ENCODE assay signal across 30 cellular contexts in the genomic region with DNA sequence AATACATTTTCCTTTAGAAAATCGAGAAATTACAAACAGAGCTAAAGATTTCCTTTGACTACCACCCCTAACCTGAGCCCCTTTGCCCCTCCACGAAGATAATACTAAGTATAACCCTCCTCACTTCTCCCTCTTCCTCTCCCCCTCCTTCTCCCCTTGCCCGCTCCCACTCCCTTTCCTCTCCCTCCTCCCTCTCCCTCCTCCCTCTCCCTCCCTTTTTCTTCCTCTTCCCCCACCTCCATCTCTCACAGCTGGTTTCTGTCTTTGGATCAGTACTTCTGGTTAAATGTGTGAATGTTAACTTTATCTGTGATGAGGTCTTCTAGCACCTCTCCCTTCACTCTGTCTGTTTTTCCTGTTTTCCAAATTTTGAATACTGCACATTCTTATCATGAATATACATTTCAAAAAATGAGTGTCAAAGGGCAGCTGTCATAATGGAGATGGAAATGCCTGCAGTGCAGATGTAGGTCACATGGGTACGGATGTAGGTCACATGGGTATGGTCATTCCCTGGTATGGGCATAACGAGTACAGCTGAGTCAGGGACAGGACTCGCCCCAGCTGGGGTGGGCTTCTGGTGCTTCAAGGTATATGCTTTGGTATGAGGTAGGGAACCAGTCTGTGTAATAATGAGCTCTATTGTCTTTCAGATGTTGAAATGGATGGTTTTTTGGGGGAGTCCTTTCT. TPM values are rescaled to one million over a fixed set of nuclear protein-coding genes. Genes with fewer than 3 reads are reported as not detected.
DNase-seq lines count a peak whose midpoint lies in the region; ATAC-seq, FAIRE-seq and TF ChIP-seq lines count a peak whose summit lies in the region.
"Had no signal": no experiment of that assay in that cellular context is flagged by ENCODE, and none has a peak within 500 bp of the region (broad histone marks: within the 10 kb centered on the region; RNA-seq: fewer than 3 reads in every experiment).

No MANE protein-coding gene starts in this region.

- WGBS in K562 (ENCODE audit: insufficient coverage, low coverage, missing lambda C conversion rate) = 18% methylated on average over 6 of the region's 6 CpGs
- 60 to 69% methylated on average over 4 to 6 of the region's 6 CpGs for WGBS in esophagus squamous epithelium, 2 donors

- H3K27ac ChIP-seq in CD4-positive, CD25-positive, alpha-beta regulatory T cell (ENCODE audit: insufficient read depth, low read length, poor library complexity, severe bottlenecking) = no peak overlapping the region
- no peak overlapping the region for H3K27ac ChIP-seq in GM23338 (ENCODE audit: low read depth)
- no peak overlapping the region for H3K27ac ChIP-seq in K562 (ENCODE audit: extremely low read depth, low read depth, low read length)
- no peak overlapping the region for H3K27ac ChIP-seq in esophagus squamous epithelium
- H3K27ac ChIP-seq: epithelial cell of prostate, lower lobe of right lung, testis, VCaP had no signal

- H3K27ac Mint-ChIP-seq in CD4-positive, CD25-positive, alpha-beta regulatory T cell = peak overlapping the region; percentile 42 to 57 (median 45)
- H3K27ac Mint-ChIP-seq in GM23338 = peak overlapping the region; percentile 50; the same call in 1 of the 2 replicates
- peak overlapping the region; percentile 9 to 45 for H3K27ac Mint-ChIP-seq in natural killer cell treated with Interleukin-12 subunit alpha and Interleukin-12 subunit beta and Interleukin-15 and Interleukin-18, amount 100 ng/mL, for 72 hours
- H3K27ac Mint-ChIP-seq: activated CD4-positive, alpha-beta T cell treated with anti-CD3 and anti-CD28 coated beads, Interleukin-2, amount 10 ng/mL, durations not matched to agents 24 days and 14 days; activated T-helper 1 cell treated with anti-CD3 and anti-CD28 coated beads, Interleukin-12 subunit alpha, Interleukin-12 subunit beta, Interleukin-2, Interleukin-4 antibody, amounts not matched to agents 30 ng/mL and 10 ng/mL and 1 ng/mL, durations not matched to agents 14 hours and 24 hours and 36 hours had no signal

- in situ Hi-C loops in K562 (cut with MboI) = no loop called here

- H3K4me1 ChIP-seq in CD4-positive, CD25-positive, alpha-beta regulatory T cell (ENCODE audit: control insufficient read depth, insufficient read depth, low read length, poor library complexity, severe bottlenecking) = no peaks in the 10 kb centered on the region
- H3K4me1 ChIP-seq in GM23338 (ENCODE audit: insufficient read depth) = 0 out of 2 replicates have a peak, but pooled peaks cover 4% of the 10 kb centered on the region
- no peaks in the 10 kb centered on the region for H3K4me1 ChIP-seq in K562 (replicated peaks in 1 of 2; ENCODE audit: control insufficient read depth in 2 of 2, insufficient read depth in 2 of 2, low read length in 2 of 2)
- H3K4me1 ChIP-seq in esophagus squamous epithelium = no peaks in the 10 kb centered on the region
- H3K4me1 ChIP-seq: lower lobe of right lung, testis had no signal

- H3K9me3 Mint-ChIP-seq in CD4-positive, CD25-positive, alpha-beta regulatory T cell = peaks cover 0 to 2% (median 0%) of the 10 kb centered on the region in 7 donors
- no peaks in the 10 kb centered on the region for H3K9me3 Mint-ChIP-seq in GM23338
- no peaks in the 10 kb centered on the region for H3K9me3 Mint-ChIP-seq in natural killer cell treated with Interleukin-12 subunit alpha and Interleukin-12 subunit beta and Interleukin-15 and Interleukin-18, amount 100 ng/mL, for 72 hours
- H3K9me3 Mint-ChIP-seq: activated CD4-positive, alpha-beta T cell treated with anti-CD3 and anti-CD28 coated beads, Interleukin-2, amount 10 ng/mL, durations not matched to agents 24 days and 14 days; activated T-helper 1 cell treated with anti-CD3 and anti-CD28 coated beads, Interleukin-12 subunit alpha, Interleukin-12 subunit beta, Interleukin-2, Interleukin-4 antibody, amounts not matched to agents 30 ng/mL and 10 ng/mL and 1 ng/mL, durations not matched to agents 14 hours and 24 hours and 36 hours had no signal

- no peak for DNase-seq in CD4-positive, CD25-positive, alpha-beta regulatory T cell
- DNase-seq in GM23338 (ENCODE audit: low spot score) (peak; percentile 3), K562 (ENCODE audit: extremely low read depth in 1 of 4, low spot score in 3 of 4) (no peak), esophagus squamous epithelium (lab: John Stamatoyannopoulos, UW) (no peak), AG08396 (ENCODE audit: low spot score) (no peak), COR-L47 (lab: John Stamatoyannopoulos, UW) (no peak)
- DNase-seq in natural killer cell treated with Interleukin-12 subunit alpha and Interleukin-12 subunit beta and Interleukin-15 and Interleukin-18, amount 100 ng/mL, for 72 hours (ENCODE audit: low spot score) = no peak
- DNase-seq: activated CD4-positive, alpha-beta T cell treated with anti-CD3 and anti-CD28 coated beads, Interleukin-2, amount 10 ng/mL, durations not matched to agents 24 days and 14 days; glutamatergic neuron; kidney; lower lobe of right lung; NCI-H1048; NCI-H1694 treated with DMSO at 0.1 percent for 48 hours; NCI-H2171 treated with DMSO at 0.1 percent for 48 hours; NCI-H524 treated with DMSO at 0.1 percent for 48 hours; NK-92 treated with Interleukin-12 subunit alpha and Interleukin-12 subunit beta, amount 100 ng/mL, for 24 hours; PC-3; right cardiac atrium; stimulated activated CD4-positive, alpha-beta T cell treated with anti-CD3 and anti-CD28 coated beads, Interleukin-4, amount 100 ng/mL, for 4 hours; stimulated activated naive CD4-positive, alpha-beta T cell; testis had no signal

- no peak overlapping the region for H3K4me3 ChIP-seq in CD4-positive, CD25-positive, alpha-beta regulatory T cell (ENCODE audit: low read depth, low read length)
- no peak overlapping the region for H3K4me3 ChIP-seq in GM23338
- no peak overlapping the region for H3K4me3 ChIP-seq in K562
- no peak overlapping the region for H3K4me3 ChIP-seq in esophagus squamous epithelium
- H3K4me3 ChIP-seq: lower lobe of right lung, testis had no signal

- no peaks in the 10 kb centered on the region for H3K27me3 Mint-ChIP-seq in CD4-positive, CD25-positive, alpha-beta regulatory T cell
- peaks cover 2% of the 10 kb centered on the region for H3K27me3 Mint-ChIP-seq in GM23338 (ENCODE audit: insufficient read depth, low read depth, poor library complexity)
- H3K27me3 Mint-ChIP-seq in natural killer cell treated with Interleukin-12 subunit alpha and Interleukin-12 subunit beta and Interleukin-15 and Interleukin-18, amount 100 ng/mL, for 72 hours = no peaks in the 10 kb centered on the region
- H3K27me3 Mint-ChIP-seq: activated CD4-positive, alpha-beta T cell treated with anti-CD3 and anti-CD28 coated beads, Interleukin-2, amount 10 ng/mL, durations not matched to agents 24 days and 14 days had no signal

- H3K36me3 Mint-ChIP-seq in CD4-positive, CD25-positive, alpha-beta regulatory T cell = peaks cover 57% of the 10 kb centered on the region
- peaks cover 16% of the 10 kb centered on the region for H3K36me3 Mint-ChIP-seq in GM23338 (ENCODE audit: low read depth)
- H3K36me3 Mint-ChIP-seq in natural killer cell treated with Interleukin-12 subunit alpha and Interleukin-12 subunit beta and Interleukin-15 and Interleukin-18, amount 100 ng/mL, for 72 hours = peaks cover 17% of the 10 kb centered on the region

- no peak overlapping the region for H3K4me2 ChIP-seq in GM23338
- H3K4me2 ChIP-seq in K562 (ENCODE audit: insufficient read depth, low read length) = no peak overlapping the region

- H3K36me3 ChIP-seq in CD4-positive, CD25-positive, alpha-beta regulatory T cell (ENCODE audit: control insufficient read depth, insufficient read depth, low read length) = peaks cover 82% of the 10 kb centered on the region
- H3K36me3 ChIP-seq in GM23338 (ENCODE audit: insufficient read depth) = no peaks in the 10 kb centered on the region
- peaks cover 3% of the 10 kb centered on the region; the same call in 1 of the 3 replicates for H3K36me3 ChIP-seq in K562 (ENCODE audit: control insufficient read depth, insufficient read depth, low read length)
- peaks cover 0 to 17% (median 0%) of the 10 kb centered on the region in 3 donors for H3K36me3 ChIP-seq in esophagus squamous epithelium

- TF ChIP-seq POLR2A in K562 (conservative IDR thresholded peaks at IDR 0.05) (no peak), esophagus squamous epithelium (IDR thresholded peaks at IDR 0.05) (no peak)

- POLR2A ChIA-PET in K562 (lab: Yijun Ruan, JAX) = interaction anchor here (0.6 kb wide), 1 partner anchor 8 kb away, joined by 3 read pairs; no protein-coding TSS in a partner anchor

- no peak for ATAC-seq in CD4-positive, CD25-positive, alpha-beta regulatory T cell (ENCODE audit: low read depth in 2 of 2)
- ATAC-seq in GM23338 = no peak
- no peak for ATAC-seq in K562
- ATAC-seq in natural killer cell treated with Interleukin-12 subunit alpha and Interleukin-12 subunit beta and Interleukin-15 and Interleukin-18, amount 100 ng/mL, for 72 hours = no peak
- ATAC-seq: lower lobe of right lung, PC-3, right cardiac atrium, Right ventricle myocardium inferior, SK-N-SH treated with all-trans-retinoic acid at 6 μM for 48 hours had no signal

- no peaks in the 10 kb centered on the region for H3K9me1 ChIP-seq in K562 (ENCODE audit: control insufficient read depth, insufficient read depth, low read length)

- no peaks in the 10 kb centered on the region for H3K9me3 ChIP-seq in CD4-positive, CD25-positive, alpha-beta regulatory T cell (ENCODE audit: control insufficient read depth in 2 of 2, low read length in 2 of 2)
- H3K9me3 ChIP-seq in K562 (replicated peaks; ENCODE audit: control insufficient read depth, insufficient read depth, low read depth, low read length) (no peaks in the 10 kb centered on the region), esophagus squamous epithelium (no peaks in the 10 kb centered on the region)
- H3K9me3 ChIP-seq: lower lobe of right lung, testis had no signal

- H2AFZ ChIP-seq in GM23338 (no peak overlapping the region), K562 (ENCODE audit: low read depth, low read length) (no peak overlapping the region)

- intact Hi-C loops in K562 (cut with micrococcal nuclease) (no loop called here), esophagus squamous epithelium (cut with DNase I) (no loop called here)

- peaks cover 6% of the 10 kb centered on the region; the same call in 1 of the 2 replicates for H4K20me1 ChIP-seq in GM23338 (replicated peaks; ENCODE audit: insufficient read depth)
- no peaks in the 10 kb centered on the region for H4K20me1 ChIP-seq in K562 (replicated peaks; ENCODE audit: control insufficient read depth, insufficient read depth, low read length)

- no TSS peak for BruUV-seq in K562 (replicated peaks; lab: Mats Ljungman, UMichigan)

- no peak for FAIRE-seq in K562 (lab: Jason Lieb, UNC)
- FAIRE-seq: kidney, urothelium cell line had no signal

- H3F3A ChIP-seq in GM23338 (replicated peaks; ENCODE audit: low read depth) = no peaks in the 10 kb centered on the region

- no peak for TF ChIP-seq CTCF in GM23338 (conservative IDR thresholded peaks at IDR 0.05; ENCODE audit: low read depth in 2 of 2)
- no peak for TF ChIP-seq CTCF in K562 (IDR thresholded peaks at IDR 0.05 in 2 of 3, conservative IDR thresholded peaks at IDR 0.05 in 1 of 3; ENCODE audit: insufficient read depth in 2 of 3, low read depth in 1 of 3, low read length in 3 of 3)
- no peak for TF ChIP-seq CTCF in esophagus squamous epithelium (IDR thresholded peaks at IDR 0.05)

- no peak for TF ChIP-seq EP300 in K562 (IDR thresholded peaks at IDR 0.05; ENCODE audit: low read length)

- no peaks in the 10 kb centered on the region for H3K27me3 ChIP-seq in CD4-positive, CD25-positive, alpha-beta regulatory T cell (ENCODE audit: control insufficient read depth, insufficient read depth, low read length)
- H3K27me3 ChIP-seq in GM23338 (ENCODE audit: insufficient read depth) (no peaks in the 10 kb centered on the region), K562 (ENCODE audit: control insufficient read depth in 2 of 2, insufficient read depth in 2 of 2, low read length in 2 of 2) (no peaks in the 10 kb centered on the region), esophagus squamous epithelium (no peaks in the 10 kb centered on the region)
- H3K27me3 ChIP-seq: testis had no signal

- no peak overlapping the region for H3K9ac ChIP-seq in K562 (ENCODE audit: insufficient read depth in 1 of 2, low read depth in 2 of 2, low read length in 2 of 2)

- no peaks in the 10 kb centered on the region for H3K9me2 ChIP-seq in GM23338 (ENCODE audit: insufficient read depth)

- H3K79me2 ChIP-seq in GM23338 (replicated peaks; ENCODE audit: insufficient read depth) (no peaks in the 10 kb centered on the region), K562 (ENCODE audit: control insufficient read depth, insufficient read depth, low read length) (no peaks in the 10 kb centered on the region)

- H3K4me3 Mint-ChIP-seq in CD4-positive, CD25-positive, alpha-beta regulatory T cell = no peak overlapping the region
- no peak overlapping the region for H3K4me3 Mint-ChIP-seq in GM23338
- H3K4me3 Mint-ChIP-seq in natural killer cell treated with Interleukin-12 subunit alpha and Interleukin-12 subunit beta and Interleukin-15 and Interleukin-18, amount 100 ng/mL, for 72 hours = no peak overlapping the region
- H3K4me3 Mint-ChIP-seq: activated CD4-positive, alpha-beta T cell treated with anti-CD3 and anti-CD28 coated beads, Interleukin-2, amount 10 ng/mL, durations not matched to agents 24 days and 14 days; activated T-helper 1 cell treated with anti-CD3 and anti-CD28 coated beads, Interleukin-12 subunit alpha, Interleukin-12 subunit beta, Interleukin-2, Interleukin-4 antibody, amounts not matched to agents 30 ng/mL and 10 ng/mL and 1 ng/mL, durations not matched to agents 14 hours and 24 hours and 36 hours had no signal

- H3K4me1 Mint-ChIP-seq in CD4-positive, CD25-positive, alpha-beta regulatory T cell = peaks cover 0 to 6% (median 3%) of the 10 kb centered on the region in 4 donors
- peaks cover 8% of the 10 kb centered on the region; the same call in 1 of the 3 replicates for H3K4me1 Mint-ChIP-seq in GM23338
- H3K4me1 Mint-ChIP-seq in natural killer cell treated with Interleukin-12 subunit alpha and Interleukin-12 subunit beta and Interleukin-15 and Interleukin-18, amount 100 ng/mL, for 72 hours (ENCODE audit: low read depth in 2 of 2) = peaks cover 6 to 8% of the 10 kb centered on the region in 2 donors

- no peak for TF ChIP-seq RAD21 in K562 (CRISPR knock-in tag; conservative IDR thresholded peaks at IDR 0.05 in 1 of 2, IDR thresholded peaks at IDR 0.05 in 1 of 2)

- CTCF ChIA-PET in K562 (lab: Yijun Ruan, JAX; ENCODE audit: low intra/inter-chr PET ratio) = no interaction called here

RNA-seq across cellular contexts. Expression of gene OR4B1, which starts 54.3 kb away (rescaled TPM):
- total RNA-seq in CD4-positive, CD25-positive, alpha-beta regulatory T cell = not detected
- not detected for polyA plus RNA-seq in CD4-positive, CD25-positive, alpha-beta regulatory T cell
- total RNA-seq in GM23338 (2014; rRNA removed; shearing (Covaris generic)) = not detected in 2 replicates
- polyA plus RNA-seq in GM23338 (2016; fragmentation: Nextera tagmentation; extraction: Ambion mirVana) (not detected in 2 replicates), K562 (2011; rRNA removed) (not detected in 2 replicates), K562 (2014; fragmentation: Illumina TruSeq; extraction: Trizol) (not detected in 2 replicates), K562 (2014; fragmentation: Nextera tagmentation; extraction: Ambion mirVana) (not detected), K562 (2014; rRNA removed) (not detected in 2 replicates)
- not detected in 2 replicates for total RNA-seq in K562 (2011; cell fraction: chromatin; rRNA removed; ENCODE audit: low replicate concordance)
- total RNA-seq in K562 (2011; cell fraction: nucleolus; rRNA removed) = not detected in 2 replicates
- total RNA-seq in K562 (2011; cell fraction: nucleoplasm; rRNA removed) = not detected in 2 replicates
- total RNA-seq in K562 (2014; rRNA removed) (not detected in 2 replicates), K562 (2014; rRNA removed; fragmentation: Illumina TruSeq; extraction: Trizol) (not detected in 2 replicates), K562 (2015; rRNA removed; fragmentation: Illumina TruSeq; extraction: Trizol) (not detected in 2 replicates), K562 (2021) (not detected in 2 replicates), esophagus squamous epithelium (not detected)
- not detected in 2 replicates for polyA plus RNA-seq in K562 (2011; cell fraction: cytosol; rRNA removed)
- not detected in 2 replicates for polyA plus RNA-seq in K562 (2011; cell fraction: nucleus; rRNA removed)
- not detected in 2 replicates for polyA plus RNA-seq in K562 (2012)
- polyA minus RNA-seq in K562 (2011; rRNA and poly(A)+ RNA removed) = not detected in 2 replicates
- polyA minus RNA-seq in K562 (2011; cell fraction: cytosol; rRNA and poly(A)+ RNA removed) = not detected in 2 replicates
- polyA minus RNA-seq in K562 (2011; cell fraction: nucleus; rRNA and poly(A)+ RNA removed) = not detected in 2 replicates
- total RNA-seq in natural killer cell treated with Interleukin-12 subunit alpha and Interleukin-12 subunit beta and Interleukin-15 and Interleukin-18, amount 100 ng/mL, for 72 hours = not detected
- total RNA-seq: activated CD4-positive, alpha-beta T cell treated with anti-CD3 and anti-CD28 coated beads, Interleukin-2, amount 10 ng/mL, durations not matched to agents 24 days and 14 days; activated T-helper 1 cell treated with anti-CD3 and anti-CD28 coated beads, Interleukin-12 subunit alpha, Interleukin-12 subunit beta, Interleukin-2, Interleukin-4 antibody, amounts not matched to agents 30 ng/mL and 10 ng/mL and 1 ng/mL, durations not matched to agents 14 hours and 24 hours and 36 hours; H4; kidney; lower lobe of right lung; mononuclear cell; PC-3; right cardiac atrium; Right ventricle myocardium inferior; testis had no signal
- polyA plus RNA-seq: neural cell, right cardiac atrium had no signal
